16 cellular contexts compared by ENCODE assay signal in genomic region chr9:107039546-107039945, GRCh38.
DNase-seq lines count a peak whose midpoint lies in the region; ATAC-seq, FAIRE-seq and TF ChIP-seq lines count a peak whose summit lies in the region.
"Had no signal": no experiment of that assay in that cellular context is flagged by ENCODE, and none has a peak within 500 bp of the region (broad histone marks: within the 10 kb centered on the region; RNA-seq: fewer than 3 reads in every experiment).

No MANE protein-coding gene starts in this region.

- H3K9me3 ChIP-seq in astrocyte (ENCODE audit: insufficient read depth, low read depth, low read length) (no peaks in the 10 kb centered on the region), keratinocyte (ENCODE audit: control insufficient read depth, low read depth, low read length) (no peaks in the 10 kb centered on the region)

- H3K36me3 Mint-ChIP-seq in Calu3 (ENCODE audit: insufficient read depth, unreplicated experiment), result peaks cover 5% of the 10 kb centered on the region
- no peaks in the 10 kb centered on the region for H3K36me3 Mint-ChIP-seq in astrocyte (ENCODE audit: low read depth, unreplicated experiment)
- H3K36me3 Mint-ChIP-seq: activated CD8-positive, alpha-beta memory T cell treated with anti-CD3 and anti-CD28 coated beads, Interleukin-2, amount 10 ng/mL, durations not matched to agents 7 days and 5 days; activated naive CD8-positive, alpha-beta T cell; CD8-positive, alpha-beta memory T cell; memory B cell had no signal

- H3K4me1 ChIP-seq in astrocyte (ENCODE audit: insufficient read depth, low read length) (peaks cover 4% of the 10 kb centered on the region), keratinocyte (ENCODE audit: control insufficient read depth, extremely low read depth, insufficient read depth, low read length) (peaks cover 2% of the 10 kb centered on the region)

- H3K4me3 ChIP-seq in astrocyte (ENCODE audit: insufficient read depth, low read depth, low read length) (no peak overlapping the region), keratinocyte (ENCODE audit: control insufficient read depth in 2 of 3, extremely low read depth in 1 of 3, insufficient read depth in 2 of 3, low read depth in 1 of 3, low read length in 3 of 3) (no peak overlapping the region)

- dilution Hi-C loops in keratinocyte (cut with MboI; ENCODE audit: extremely low pct_ligation_motif_present, low sequenced_read_pairs), result no loop called here

- H3K27ac ChIP-seq in astrocyte (ENCODE audit: low read depth, low read length), result no peak overlapping the region
- no peak overlapping the region for H3K27ac ChIP-seq in keratinocyte (ENCODE audit: control insufficient read depth, insufficient read depth, low read length)

- H3K27me3 Mint-ChIP-seq in Calu3 (ENCODE audit: unreplicated experiment), result no peaks in the 10 kb centered on the region
- H3K27me3 Mint-ChIP-seq in astrocyte (ENCODE audit: low read depth, unreplicated experiment), result peaks cover 2% of the 10 kb centered on the region
- H3K27me3 Mint-ChIP-seq: activated CD8-positive, alpha-beta memory T cell treated with anti-CD3 and anti-CD28 coated beads, Interleukin-2, amount 10 ng/mL, durations not matched to agents 7 days and 5 days had no signal

- BruUV-seq in Calu3 (replicated peaks; lab: Mats Ljungman, UMichigan), result no TSS peak

- peaks cover 18% of the 10 kb centered on the region for H3K4me1 Mint-ChIP-seq in Calu3 (ENCODE audit: low read depth, unreplicated experiment)
- H3K4me1 Mint-ChIP-seq in astrocyte (ENCODE audit: low read depth, unreplicated experiment), result peaks cover 30% of the 10 kb centered on the region
- H3K4me1 Mint-ChIP-seq: activated CD8-positive, alpha-beta memory T cell treated with anti-CD3 and anti-CD28 coated beads, Interleukin-2, amount 10 ng/mL, durations not matched to agents 7 days and 5 days; CD8-positive, alpha-beta memory T cell; memory B cell had no signal

- H3K4me3 Mint-ChIP-seq in Calu3 (ENCODE audit: low read depth, unreplicated experiment) (no peak overlapping the region), astrocyte (ENCODE audit: unreplicated experiment) (no peak overlapping the region)
- H3K4me3 Mint-ChIP-seq: activated CD8-positive, alpha-beta memory T cell treated with anti-CD3 and anti-CD28 coated beads, Interleukin-2, amount 10 ng/mL, durations not matched to agents 7 days and 5 days; activated naive CD8-positive, alpha-beta T cell; CD8-positive, alpha-beta memory T cell; memory B cell; stimulated activated naive CD8-positive, alpha-beta T cell treated with anti-CD3 and anti-CD28 coated beads, Interleukin-15, amount 100 ng/mL, for 72 hours had no signal

- no peaks in the 10 kb centered on the region for H3K36me3 ChIP-seq in astrocyte (ENCODE audit: insufficient read depth, low read length)
- no peaks in the 10 kb centered on the region for H3K36me3 ChIP-seq in keratinocyte (ENCODE audit: control insufficient read depth in 2 of 2, extremely low read depth in 1 of 2, insufficient read depth in 2 of 2, low read length in 2 of 2)

- CTCF ChIA-PET in Calu3 (lab: Charles Lee), result no interaction called here

- H2AFZ ChIP-seq in astrocyte (ENCODE audit: low read depth, low read length) (no peak overlapping the region), keratinocyte (ENCODE audit: control insufficient read depth, low read length) (no peak overlapping the region)

- intact Hi-C loops in Calu3 (cut with micrococcal nuclease; ENCODE audit: unreplicated experiment), result no loop called here

- H3K9me3 Mint-ChIP-seq in Calu3 (ENCODE audit: low read depth, unreplicated experiment) (no peaks in the 10 kb centered on the region), astrocyte (ENCODE audit: unreplicated experiment) (no peaks in the 10 kb centered on the region)
- H3K9me3 Mint-ChIP-seq: memory B cell; stimulated activated naive CD8-positive, alpha-beta T cell treated with anti-CD3 and anti-CD28 coated beads, Interleukin-15, amount 100 ng/mL, for 72 hours had no signal

- TF ChIP-seq CTCF in Calu3 (IDR thresholded peaks at IDR 0.05; ENCODE audit: unreplicated experiment) (no peak), astrocyte (IDR thresholded peaks at IDR 0.05; ENCODE audit: insufficient read depth, low read depth, low read length) (no peak), keratinocyte (optimal IDR thresholded peaks at IDR 0.05 in 1 of 3, IDR thresholded peaks at IDR 0.05 in 1 of 3, conservative IDR thresholded peaks at IDR 0.05 in 1 of 3; ENCODE audit: extremely low read depth in 1 of 3, insufficient read depth in 2 of 3, low read length in 3 of 3) (no peak)

- no peaks in the 10 kb centered on the region for H4K20me1 ChIP-seq in astrocyte (ENCODE audit: insufficient read depth, low read length)
- H4K20me1 ChIP-seq in keratinocyte (ENCODE audit: control insufficient read depth, extremely low read depth, insufficient read depth, low read length), result no peaks in the 10 kb centered on the region

- H3K9ac ChIP-seq in astrocyte (ENCODE audit: low read length), result no peak overlapping the region
- H3K9ac ChIP-seq in keratinocyte (ENCODE audit: control insufficient read depth, extremely low read depth, insufficient read depth, low read length), result no peak overlapping the region

- ATAC-seq in GM18867 (IDR thresholded peaks at IDR 0.05; ENCODE audit: unreplicated experiment) (no peak), GM21825 (IDR thresholded peaks at IDR 0.05; ENCODE audit: unreplicated experiment) (no peak), HG03280 (IDR thresholded peaks at IDR 0.05; ENCODE audit: unreplicated experiment) (no peak)
- ATAC-seq: activated CD8-positive, alpha-beta memory T cell treated with anti-CD3 and anti-CD28 coated beads, Interleukin-2, amount 10 ng/mL, durations not matched to agents 7 days and 5 days; Panc1; stimulated activated naive CD8-positive, alpha-beta T cell treated with anti-CD3 and anti-CD28 coated beads, Interleukin-15, amount 100 ng/mL, for 72 hours had no signal

- FAIRE-seq in astrocyte (lab: Jason Lieb, UNC) (no peak), keratinocyte (lab: Jason Lieb, UNC) (peak; percentile 71)

- peak; percentile 28 for DNase-seq in Calu3
- DNase-seq in NCI-H1417 (lab: John Stamatoyannopoulos, UW), result peak; percentile 32 to 82 (median 55)
- DNase-seq in astrocyte (ENCODE audit: low read depth), result peak; percentile 97
- DNase-seq in keratinocyte (ENCODE audit: low read depth, low spot score), result peak; percentile 1
- no peak for DNase-seq in NCI-H345 treated with DMSO at 0.1 percent for 48 hours (lab: John Stamatoyannopoulos, UW; ENCODE audit: unreplicated experiment)
- DNase-seq: activated CD8-positive, alpha-beta memory T cell treated with anti-CD3 and anti-CD28 coated beads, Interleukin-2, amount 10 ng/mL, durations not matched to agents 7 days and 5 days; CD8-positive, alpha-beta memory T cell; hippocampal formation; stimulated activated CD4-positive, alpha-beta T cell treated with anti-CD3 and anti-CD28 coated beads, Interleukin-4, amount 100 ng/mL, for 1 hour; stimulated activated naive CD8-positive, alpha-beta T cell treated with anti-CD3 and anti-CD28 coated beads, Interleukin-15, amount 100 ng/mL, for 72 hours had no signal

- H3K4me2 ChIP-seq in astrocyte (ENCODE audit: low read length), result no peak overlapping the region
- H3K4me2 ChIP-seq in keratinocyte (ENCODE audit: control insufficient read depth, extremely low read depth, insufficient read depth, low read depth, low read length), result no peak overlapping the region

- no peaks in the 10 kb centered on the region for H3K79me2 ChIP-seq in astrocyte (ENCODE audit: insufficient read depth, low read length)
- no peaks in the 10 kb centered on the region for H3K79me2 ChIP-seq in keratinocyte (ENCODE audit: control insufficient read depth, insufficient read depth, low read length)

- H3K27ac Mint-ChIP-seq in Calu3 (ENCODE audit: unreplicated experiment), result no peak overlapping the region
- peak overlapping the region; percentile 22 for H3K27ac Mint-ChIP-seq in astrocyte (ENCODE audit: unreplicated experiment)
- H3K27ac Mint-ChIP-seq: activated CD8-positive, alpha-beta memory T cell treated with anti-CD3 and anti-CD28 coated beads, Interleukin-2, amount 10 ng/mL, durations not matched to agents 7 days and 5 days; activated naive CD8-positive, alpha-beta T cell; CD8-positive, alpha-beta memory T cell; memory B cell; stimulated activated naive CD8-positive, alpha-beta T cell treated with anti-CD3 and anti-CD28 coated beads, Interleukin-15, amount 100 ng/mL, for 72 hours had no signal

- H3K9me1 ChIP-seq in keratinocyte (ENCODE audit: control insufficient read depth, extremely low read depth, insufficient read depth, low read length), result no peaks in the 10 kb centered on the region

- H3K27me3 ChIP-seq in astrocyte (ENCODE audit: insufficient read depth, low read length), result peaks cover 1% of the 10 kb centered on the region
- no peaks in the 10 kb centered on the region for H3K27me3 ChIP-seq in keratinocyte (ENCODE audit: control insufficient read depth, extremely low read depth, insufficient read depth, low read length)
